In the genomic region with DNA sequence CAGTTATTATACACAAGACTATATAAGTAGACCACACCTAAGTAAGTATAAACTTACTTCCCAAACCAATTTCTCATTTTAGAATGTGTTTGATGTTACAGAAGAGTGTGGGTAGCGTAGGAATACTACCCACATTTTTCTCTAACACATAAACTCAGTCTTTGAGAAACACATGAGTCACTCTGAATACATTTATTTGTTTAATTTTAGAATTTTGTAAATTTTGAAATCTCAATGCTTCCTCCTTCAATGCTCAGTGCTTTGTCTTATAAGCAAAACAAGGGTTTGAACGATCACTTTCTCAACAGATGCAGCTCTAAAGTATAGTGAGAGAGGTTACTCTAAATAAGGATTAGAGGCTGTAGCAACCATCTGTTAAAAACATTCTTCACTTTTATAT, we compare ENCODE assay signal across 14 cellular contexts.
DNase-seq lines count a peak whose midpoint lies in the region; ATAC-seq and TF ChIP-seq lines count a peak whose summit lies in the region.
"Had no signal": no experiment of that assay in that cellular context is flagged by ENCODE, and none has a peak within 500 bp of the region (broad histone marks: within the 10 kb centered on the region; RNA-seq: fewer than 3 reads in every experiment).

No MANE protein-coding gene starts in this region.

- ATAC-seq in HG02840 (IDR thresholded peaks at IDR 0.05; ENCODE audit: low FRiP score, unreplicated experiment) (no peak), GM21723 (IDR thresholded peaks at IDR 0.05; ENCODE audit: unreplicated experiment) (no peak)

- no peaks in the 10 kb centered on the region for H3K36me3 ChIP-seq in BE2C

- no peaks in the 10 kb centered on the region for H3K9me3 ChIP-seq in BE2C
- H3K9me3 ChIP-seq: SK-N-SH had no signal

- H3K4me1 ChIP-seq in BE2C: no peaks in the 10 kb centered on the region

- DNase-seq in SIG-M5 treated with dmso at 0.1 percent for 504 hours (lab: John Stamatoyannopoulos, UW; ENCODE audit: unreplicated experiment) (peak; percentile 8), SIG-M5 (lab: John Stamatoyannopoulos, UW) (no peak), NCI-H524 treated with DMSO at 0.1 percent for 48 hours (lab: John Stamatoyannopoulos, UW) (peak; percentile 76), amniotic epithelial cell (ENCODE audit: low read depth) (peak; percentile 31), BE2C (no peak)
- DNase-seq: DMS79 treated with DMSO at 0.1 percent for 48 hours, GOT3, NCI-H1105, NCI-H2029 treated with DMSO at 0.1 percent for 48 hours, NCI-H510A, SHP77, SK-N-SH had no signal

- H3K4me3 ChIP-seq in BE2C (ENCODE audit: low read depth, low read length): no peak overlapping the region

- TF ChIP-seq CTCF in BE2C (IDR thresholded peaks at IDR 0.05; ENCODE audit: low read depth, low read length): no peak

- H3K27me3 ChIP-seq in BE2C: no peaks in the 10 kb centered on the region

Comparison
In these comparisons a context has a peak if more than half of its experiments do, and no peak if none do; other contexts are left out.
1. DNase-seq: peak in SIG-M5 treated with dmso at 0.1 percent for 504 hours (single experiment), NCI-H524 treated with DMSO at 0.1 percent for 48 hours (single experiment) and amniotic epithelial cell (single experiment); none in SIG-M5 (single experiment) and BE2C (single experiment).